8 cellular contexts compared by ENCODE assay signal in the genomic region with DNA sequence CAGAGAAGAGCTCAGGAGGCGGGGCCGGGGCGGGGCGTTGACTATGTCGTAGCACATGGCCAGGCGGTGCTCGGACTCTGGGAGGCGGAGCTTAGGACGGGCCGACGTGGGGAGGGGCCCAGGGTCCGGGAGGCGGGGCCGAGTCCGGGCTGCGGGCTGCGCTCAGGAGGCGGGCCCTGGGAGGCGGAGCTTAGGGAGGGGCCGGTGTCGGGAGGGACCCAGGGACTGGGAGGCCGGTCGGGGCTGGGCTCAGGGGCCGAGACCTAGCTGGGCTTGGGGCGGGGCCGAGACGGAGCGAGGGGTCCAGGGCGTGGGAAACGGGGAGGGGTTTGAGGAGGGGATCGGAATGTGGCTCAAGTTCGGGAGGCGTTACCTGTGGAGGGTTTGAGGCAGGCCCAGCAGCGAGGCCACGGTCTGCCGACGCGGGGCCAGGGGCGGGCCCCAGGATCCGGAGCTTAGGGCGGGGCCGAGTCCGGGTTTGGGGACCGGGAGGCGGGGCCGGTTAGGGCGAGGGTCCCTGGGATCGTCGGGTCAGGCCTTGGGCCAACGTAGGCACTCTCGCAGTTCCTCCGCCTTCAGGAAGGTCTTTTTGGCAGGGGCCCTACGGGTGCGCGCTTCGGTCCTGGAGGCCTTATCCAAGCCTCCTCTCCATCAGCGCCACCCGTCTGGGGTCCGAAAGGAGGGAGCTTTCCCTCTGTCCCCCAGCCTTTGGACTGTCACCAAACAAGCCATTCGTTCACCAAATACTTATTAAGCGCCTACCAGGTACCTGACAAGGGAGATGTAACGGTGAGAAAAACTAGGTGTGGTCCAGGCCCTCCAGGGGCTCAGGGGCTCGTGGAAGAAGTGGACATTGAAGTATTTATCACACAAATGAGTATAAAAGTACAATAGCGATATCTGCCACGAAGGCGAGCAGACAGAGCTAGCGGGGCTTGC. TPM values are rescaled to one million over a fixed set of nuclear protein-coding genes. Genes with fewer than 3 reads are reported as not detected.
DNase-seq lines count a peak whose midpoint lies in the region; ATAC-seq and TF ChIP-seq lines count a peak whose summit lies in the region.
"Not testable (repeated sequence)": the region's sequence is repeated elsewhere in the genome, so short reads cannot be mapped to it uniquely, and the experiment has no call there.

No MANE protein-coding gene starts in this region.

- peak; percentile 72 for DNase-seq in ACHN
- DNase-seq in HUDEP-2 (lab: John Stamatoyannopoulos, UW; ENCODE audit: unreplicated experiment in 76 of 76) = peak in 39 of 76 experiments; percentile 3 to 74 (median 34)
- DNase-seq in RWPE1 (ENCODE audit: low spot score) = peak; percentile 18
- peak; percentile 92 to 96 for DNase-seq in activated T-helper 1 cell treated with anti-CD3 and anti-CD28 coated beads, Interleukin-2, amount 50 U/mL, for 16 hours (ENCODE audit: low read depth in 1 of 2, low spot score in 1 of 2)
- not testable (repeated sequence) for DNase-seq in epithelial cell of prostate (ENCODE audit: low read depth, low spot score)
- DNase-seq in lower lobe of right lung = peak; percentile 87
- DNase-seq in stimulated activated CD4-positive, alpha-beta T cell treated with anti-CD3 and anti-CD28 coated beads, Interleukin-1b, Interleukin-23, amount 100 ng/mL, for 24 hours (ENCODE audit: low read depth in 4 of 4, low spot score in 1 of 4) = peak; percentile 35 to 90 (median 54)

- peak; percentile 80 for ATAC-seq in GM19395 (IDR thresholded peaks at IDR 0.05; ENCODE audit: unreplicated experiment)
- not testable (repeated sequence) for ATAC-seq in lower lobe of right lung

- not testable (repeated sequence) for TF ChIP-seq CTCF in RWPE1 (conservative IDR thresholded peaks at IDR 0.05; ENCODE audit: low read depth); lower lobe of right lung (IDR thresholded peaks at IDR 0.05)

- H3K27me3 ChIP-seq in lower lobe of right lung (ENCODE audit: low read depth) = not testable (repeated sequence)

- H3K9me3 ChIP-seq in lower lobe of right lung = not testable (repeated sequence)

- intact Hi-C loops in lower lobe of right lung (cut with DNase I) = not testable (repeated sequence)

- POLR2A ChIA-PET in RWPE1 (lab: Yijun Ruan, JAX; ENCODE audit: low non-redundant PET) = interaction anchor here (0.5 kb wide), 1 partner anchor 853 kb away, joined by 3 read pairs; no protein-coding TSS in a partner anchor

- not testable (repeated sequence) for H3K36me3 ChIP-seq in lower lobe of right lung

- H3K27ac ChIP-seq in RWPE1 (peak overlapping the region; percentile 68), epithelial cell of prostate (peak overlapping the region; percentile 28), lower lobe of right lung (peak overlapping the region; percentile 73)

- H3K4me1 ChIP-seq in lower lobe of right lung = not testable (repeated sequence)

- in situ Hi-C loops in ACHN (cut with HindIII; ENCODE audit: low pct_ligation_motif_present, low pct_unique_long_range_greater_than_20kb, low sequenced_read_pairs) = not testable (repeated sequence)

- peak overlapping the region; percentile 76 for H3K4me3 ChIP-seq in lower lobe of right lung

- CTCF ChIA-PET in RWPE1 (lab: Yijun Ruan, JAX) = not testable (repeated sequence)

RNA-seq across cellular contexts. Expression of a gene that starts 0.9 kb away (rescaled TPM):
- 9.5 TPM for total RNA-seq in lower lobe of right lung

RNA-seq across cellular contexts. Expression of a gene that starts 26.8 kb away (rescaled TPM):
- total RNA-seq in lower lobe of right lung = 17.8 TPM

RNA-seq across cellular contexts. Expression of a gene that starts 32.7 kb away (rescaled TPM):
- 198 TPM for total RNA-seq in lower lobe of right lung
